ENCODE assay signal across 8 cellular contexts in the genomic region with DNA sequence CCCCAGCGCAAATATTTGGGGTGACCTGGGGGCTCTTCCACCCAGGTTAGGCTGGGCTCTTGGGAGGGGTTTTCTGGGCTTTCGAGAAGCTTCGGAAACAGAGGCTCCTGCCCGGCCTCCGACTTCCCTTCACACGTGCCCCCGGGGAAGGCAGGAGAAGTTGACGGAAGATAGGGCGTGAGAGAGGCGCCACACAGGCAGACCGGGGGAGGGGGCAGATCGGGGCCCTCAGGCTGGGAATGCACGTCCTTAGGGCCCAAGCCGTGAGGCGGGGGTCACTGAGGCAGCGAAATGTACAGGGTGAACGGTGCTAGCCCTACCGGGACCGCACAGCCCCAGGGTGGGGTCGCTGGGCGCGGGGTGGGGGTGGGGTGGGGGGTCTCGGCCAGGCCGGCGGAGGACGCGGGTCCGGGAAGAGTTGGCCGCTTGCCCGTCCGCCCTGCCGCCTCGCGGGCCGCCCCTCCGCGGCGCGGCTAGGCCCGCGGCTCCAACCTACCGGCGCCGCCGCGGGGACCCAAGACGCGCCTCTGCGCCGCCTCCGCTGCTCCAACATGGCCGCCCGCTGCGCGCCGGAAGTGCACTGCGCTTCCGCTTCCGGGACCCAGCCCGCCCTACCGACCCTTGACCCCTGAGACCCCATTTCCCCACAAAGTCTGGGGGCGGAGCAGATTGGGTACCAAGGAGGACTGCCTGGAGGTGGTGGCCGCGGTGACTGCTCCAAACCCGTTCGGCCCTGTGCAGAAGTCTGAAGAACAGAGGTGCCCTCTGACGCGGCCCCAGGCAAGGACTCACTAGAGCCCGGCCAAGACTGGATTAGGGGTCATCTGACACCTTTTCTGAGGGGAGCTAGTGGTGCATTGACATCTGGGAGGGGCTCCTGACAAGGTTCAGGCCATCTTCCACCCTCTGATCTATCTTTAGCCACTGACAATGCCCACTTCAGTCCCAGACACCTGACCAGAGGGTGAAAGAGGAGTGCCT. TPM values are rescaled to one million over a fixed set of nuclear protein-coding genes. Genes with fewer than 3 reads are reported as not detected.
A peak's percentile ranks its signal among the peaks of the same experiment; 100 is the strongest.
DNase-seq lines count a peak whose midpoint lies in the region; ATAC-seq and TF ChIP-seq lines count a peak whose summit lies in the region.

A gene (minus strand): TSS at position 561 of the 981 bp plus-strand sequence. CDS start 2,123 bp downstream, outside the sequence.

- H3K27me3 ChIP-seq in right lobe of liver: no peaks in the 10 kb centered on the region

- TF ChIP-seq POLR2A in right lobe of liver (IDR thresholded peaks at IDR 0.05): peak; percentile 58

- peak within 1 kb of the TSS; percentile 85 to 92 (median 90) for H3K4me3 ChIP-seq in right lobe of liver

- H3K9me3 ChIP-seq in right lobe of liver: no peaks in the 10 kb centered on the region

- peak; percentile 64 for ATAC-seq in HG02588 (IDR thresholded peaks at IDR 0.05; ENCODE audit: unreplicated experiment)
- ATAC-seq in right lobe of liver: peak; percentile 57 to 79 (median 68)
- ATAC-seq in HG03039 (IDR thresholded peaks at IDR 0.05; ENCODE audit: unreplicated experiment): no peak

- H3K36me3 ChIP-seq in right lobe of liver: peaks cover 0 to 13% (median 7%) of the 10 kb centered on the region in 4 donors

- WGBS in right lobe of liver (ENCODE audit: insufficient coverage, low coverage, low lambda C conversion rate, missing lambda C conversion rate): 0% methylated on average over 4 of the region's 69 CpGs

- peak; percentile 43 for DNase-seq in GF-D8 (lab: John Stamatoyannopoulos, UW)
- DNase-seq in NCI-H345 (lab: John Stamatoyannopoulos, UW): peak; percentile 69
- peak; percentile 67 for DNase-seq in activated CD4-positive, alpha-beta T cell treated with anti-CD3 and anti-CD28 coated beads, Interleukin-2, amount 50 U/mL, for 1 hour
- DNase-seq in dermis microvascular lymphatic vessel endothelial cell (ENCODE audit: low read depth in 2 of 2): peak; percentile 31 to 77
- peak; percentile 76 to 80 (median 78) for DNase-seq in right lobe of liver
- peak; percentile 78 for DNase-seq in stimulated activated CD4-positive, alpha-beta T cell treated with anti-CD3 and anti-CD28 coated beads, Interleukin-4, amount 100 ng/mL, for 24 hours

- H3K4me1 ChIP-seq in right lobe of liver: peaks cover 0 to 27% (median 13%) of the 10 kb centered on the region in 4 donors

- intact Hi-C loops in right lobe of liver (cut with DNase I): no loop called here

- no peak for TF ChIP-seq CTCF in right lobe of liver (IDR thresholded peaks at IDR 0.05)

- peak within 1 kb of the TSS; percentile 82 to 84 (median 84) for H3K27ac ChIP-seq in right lobe of liver

RNA-seq across cellular contexts. Expression of the gene that starts here (rescaled TPM):
- 11.8 and 19.5 TPM in 2 replicates for total RNA-seq in dermis microvascular lymphatic vessel endothelial cell
- 10 to 100 TPM in 2 of 6 experiments, 1 to 10 TPM in 4; 8.0 to 18.9 (median 8.6) TPM for total RNA-seq in right lobe of liver
